In genomic region chr2:89957236-89957635, GRCh38 we compare ENCODE assay signal across 8 cellular contexts.
DNase-seq lines count a peak whose midpoint lies in the region; ATAC-seq, FAIRE-seq and TF ChIP-seq lines count a peak whose summit lies in the region.
"Not testable (repeated sequence)": the region's sequence is repeated elsewhere in the genome, so short reads cannot be mapped to it uniquely, and the experiment has no call there.

No MANE protein-coding gene starts in this region.

- TF ChIP-seq CTCF in SU-DHL-6 (IDR thresholded peaks at IDR 0.05; ENCODE audit: insufficient read depth, low read length, poor library complexity, severe bottlenecking) (peak; percentile 18), epithelial cell of proximal tubule (conservative IDR thresholded peaks at IDR 0.05; ENCODE audit: low read depth, low read length) (peak; percentile 39)

- not testable (repeated sequence) for H3K4me1 Mint-ChIP-seq in naive B cell

- peak; percentile 74 for FAIRE-seq in GM12892 (lab: Jason Lieb, UNC)

- TF ChIP-seq POLR2A in GM12892 (IDR thresholded peaks at IDR 0.05; ENCODE audit: low read depth, low read length): not testable (repeated sequence)

- not testable (repeated sequence) for H3K9me2 ChIP-seq in SU-DHL-6 (replicated peaks; ENCODE audit: insufficient read depth, low read length)

- not testable (repeated sequence) for H3K36me3 ChIP-seq in SU-DHL-6 (ENCODE audit: low read length)

- not testable (repeated sequence) for H3K4me3 ChIP-seq in SU-DHL-6 (ENCODE audit: insufficient read depth, low read length, poor library complexity, severe bottlenecking); epithelial cell of proximal tubule (ENCODE audit: low read depth, low read length)

- H3K27ac Mint-ChIP-seq in naive B cell: peak overlapping the region in 1 of 6 donors; percentile 9

- not testable (repeated sequence) for H3K9me3 Mint-ChIP-seq in naive B cell

- H4K20me1 ChIP-seq in SU-DHL-6 (ENCODE audit: low read depth, low read length): not testable (repeated sequence)

- H3K27me3 ChIP-seq in SU-DHL-6 (ENCODE audit: low read length): not testable (repeated sequence)

- H3K27ac ChIP-seq in SU-DHL-6 (ENCODE audit: low read depth, low read length): not testable (repeated sequence)

- not testable (repeated sequence) for H3K4me2 ChIP-seq in SU-DHL-6 (ENCODE audit: low read depth, low read length, poor library complexity, severe bottlenecking)

- not testable (repeated sequence) for H3K9ac ChIP-seq in SU-DHL-6 (ENCODE audit: low read length)

- H3K79me2 ChIP-seq in SU-DHL-6 (ENCODE audit: insufficient read depth, low read length): not testable (repeated sequence)

- not testable (repeated sequence) for H3F3A ChIP-seq in SU-DHL-6 (ENCODE audit: insufficient read depth)

- H3K4me3 Mint-ChIP-seq in naive B cell: not testable (repeated sequence)

- H3K36me3 Mint-ChIP-seq in naive B cell: not testable (repeated sequence)

- H2AFZ ChIP-seq in SU-DHL-6 (ENCODE audit: low read depth, low read length, severe bottlenecking): not testable (repeated sequence)

- H3K9me3 ChIP-seq in SU-DHL-6 (ENCODE audit: insufficient read depth, low read length): not testable (repeated sequence)

- DNase-seq in CD1c-positive myeloid dendritic cell (ENCODE audit: extremely low spot score) (peak; percentile 1), HT1080 (ENCODE audit: low read depth) (peak; percentile 1), NCI-H460 (ENCODE audit: extremely low read depth, low read depth) (peak; percentile 23)
- DNase-seq in GM12892 (ENCODE audit: insufficient read length); epithelial cell of proximal tubule (ENCODE audit: low read depth); naive B cell: not testable (repeated sequence)

- ATAC-seq in GM21723 (IDR thresholded peaks at IDR 0.05; ENCODE audit: unreplicated experiment) (peak; percentile 67), naive B cell (ENCODE audit: low read depth in 2 of 2) (peak; percentile 40 to 48)

- not testable (repeated sequence) for H3K27me3 Mint-ChIP-seq in naive B cell
